In the genomic region with DNA sequence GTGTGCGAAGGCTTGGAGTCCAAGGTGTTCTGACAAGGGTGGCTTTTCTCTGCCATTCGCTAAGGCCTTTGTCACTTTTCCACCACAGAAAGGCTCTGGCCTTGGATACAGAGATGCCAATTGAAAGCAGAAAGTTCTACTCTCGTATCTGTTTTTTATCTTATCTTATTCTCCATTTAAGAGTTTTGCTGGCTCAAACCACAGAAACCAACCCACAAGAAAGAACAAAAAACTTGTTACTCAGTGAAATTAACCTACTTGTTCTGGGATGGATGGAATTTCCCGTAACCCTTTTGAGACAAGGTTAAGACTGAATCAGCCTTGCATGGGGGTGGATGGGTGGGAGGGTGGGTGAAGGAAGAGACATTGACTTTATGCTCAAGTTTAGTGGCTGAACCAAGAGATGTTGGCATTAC, we compare ENCODE assay signal across 1 cellular context.
TF ChIP-seq lines count a peak whose summit lies in the region.

No MANE protein-coding gene starts in this region.

TF ChIP-seq in GM23338, 12 proteins besides CTCF, POLR2A, EP300 and RAD21 (continued from another document):
- TF ChIP-seq, protein P1, sequence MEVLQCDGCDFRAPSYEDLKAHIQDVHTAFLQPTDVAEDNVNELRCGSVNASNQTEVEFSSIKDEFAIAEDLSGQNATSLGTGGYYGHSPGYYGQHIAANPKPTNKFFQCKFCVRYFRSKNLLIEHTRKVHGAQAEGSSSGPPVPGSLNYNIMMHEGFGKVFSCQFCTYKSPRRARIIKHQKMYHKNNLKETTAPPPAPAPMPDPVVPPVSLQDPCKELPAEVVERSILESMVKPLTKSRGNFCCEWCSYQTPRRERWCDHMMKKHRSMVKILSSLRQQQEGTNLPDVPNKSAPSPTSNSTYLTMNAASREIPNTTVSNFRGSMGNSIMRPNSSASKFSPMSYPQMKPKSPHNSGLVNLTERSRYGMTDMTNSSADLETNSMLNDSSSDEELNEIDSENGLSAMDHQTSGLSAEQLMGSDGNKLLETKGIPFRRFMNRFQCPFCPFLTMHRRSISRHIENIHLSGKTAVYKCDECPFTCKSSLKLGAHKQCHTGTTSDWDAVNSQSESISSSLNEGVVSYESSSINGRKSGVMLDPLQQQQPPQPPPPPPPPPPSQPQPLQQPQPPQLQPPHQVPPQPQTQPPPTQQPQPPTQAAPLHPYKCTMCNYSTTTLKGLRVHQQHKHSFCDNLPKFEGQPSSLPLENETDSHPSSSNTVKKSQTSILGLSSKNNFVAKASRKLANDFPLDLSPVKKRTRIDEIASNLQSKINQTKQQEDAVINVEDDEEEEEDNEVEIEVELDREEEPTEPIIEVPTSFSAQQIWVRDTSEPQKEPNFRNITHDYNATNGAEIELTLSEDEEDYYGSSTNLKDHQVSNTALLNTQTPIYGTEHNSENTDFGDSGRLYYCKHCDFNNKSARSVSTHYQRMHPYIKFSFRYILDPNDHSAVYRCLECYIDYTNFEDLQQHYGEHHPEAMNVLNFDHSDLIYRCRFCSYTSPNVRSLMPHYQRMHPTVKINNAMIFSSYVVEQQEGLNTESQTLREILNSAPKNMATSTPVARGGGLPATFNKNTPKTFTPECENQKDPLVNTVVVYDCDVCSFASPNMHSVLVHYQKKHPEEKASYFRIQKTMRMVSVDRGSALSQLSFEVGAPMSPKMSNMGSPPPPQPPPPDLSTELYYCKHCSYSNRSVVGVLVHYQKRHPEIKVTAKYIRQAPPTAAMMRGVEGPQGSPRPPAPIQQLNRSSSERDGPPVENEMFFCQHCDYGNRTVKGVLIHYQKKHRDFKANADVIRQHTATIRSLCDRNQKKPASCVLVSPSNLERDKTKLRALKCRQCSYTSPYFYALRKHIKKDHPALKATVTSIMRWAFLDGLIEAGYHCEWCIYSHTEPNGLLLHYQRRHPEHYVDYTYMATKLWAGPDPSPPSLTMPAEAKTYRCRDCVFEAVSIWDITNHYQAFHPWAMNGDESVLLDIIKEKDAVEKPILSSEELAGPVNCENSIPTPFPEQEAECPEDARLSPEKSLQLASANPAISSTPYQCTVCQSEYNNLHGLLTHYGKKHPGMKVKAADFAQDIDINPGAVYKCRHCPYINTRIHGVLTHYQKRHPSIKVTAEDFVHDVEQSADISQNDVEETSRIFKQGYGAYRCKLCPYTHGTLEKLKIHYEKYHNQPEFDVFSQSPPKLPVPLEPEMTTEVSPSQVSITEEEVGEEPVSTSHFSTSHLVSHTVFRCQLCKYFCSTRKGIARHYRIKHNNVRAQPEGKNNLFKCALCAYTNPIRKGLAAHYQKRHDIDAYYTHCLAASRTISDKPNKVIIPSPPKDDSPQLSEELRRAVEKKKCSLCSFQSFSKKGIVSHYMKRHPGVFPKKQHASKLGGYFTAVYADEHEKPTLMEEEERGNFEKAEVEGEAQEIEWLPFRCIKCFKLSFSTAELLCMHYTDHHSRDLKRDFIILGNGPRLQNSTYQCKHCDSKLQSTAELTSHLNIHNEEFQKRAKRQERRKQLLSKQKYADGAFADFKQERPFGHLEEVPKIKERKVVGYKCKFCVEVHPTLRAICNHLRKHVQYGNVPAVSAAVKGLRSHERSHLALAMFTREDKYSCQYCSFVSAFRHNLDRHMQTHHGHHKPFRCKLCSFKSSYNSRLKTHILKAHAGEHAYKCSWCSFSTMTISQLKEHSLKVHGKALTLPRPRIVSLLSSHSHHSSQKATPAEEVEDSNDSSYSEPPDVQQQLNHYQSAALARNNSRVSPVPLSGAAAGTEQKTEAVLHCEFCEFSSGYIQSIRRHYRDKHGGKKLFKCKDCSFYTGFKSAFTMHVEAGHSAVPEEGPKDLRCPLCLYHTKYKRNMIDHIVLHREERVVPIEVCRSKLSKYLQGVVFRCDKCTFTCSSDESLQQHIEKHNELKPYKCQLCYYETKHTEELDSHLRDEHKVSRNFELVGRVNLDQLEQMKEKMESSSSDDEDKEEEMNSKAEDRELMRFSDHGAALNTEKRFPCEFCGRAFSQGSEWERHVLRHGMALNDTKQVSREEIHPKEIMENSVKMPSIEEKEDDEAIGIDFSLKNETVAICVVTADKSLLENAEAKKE (CRISPR knock-in tag; IDR thresholded peaks at IDR 0.05) = no peak
- TF ChIP-seq STAT1 (IDR thresholded peaks at IDR 0.05; ENCODE audit: unreplicated experiment) (no peak), CREB1 (CRISPR knock-in tag; IDR thresholded peaks at IDR 0.05; ENCODE audit: low read depth) (no peak), ZNF331 (CRISPR knock-in tag; IDR thresholded peaks at IDR 0.05; ENCODE audit: low read depth) (no peak), NANOG (IDR thresholded peaks at IDR 0.05; ENCODE audit: borderline replicate concordance) (no peak), EZH2phosphoT487 (IDR thresholded peaks at IDR 0.05; ENCODE audit: unreplicated experiment) (no peak)
- TF ChIP-seq, protein P2, sequence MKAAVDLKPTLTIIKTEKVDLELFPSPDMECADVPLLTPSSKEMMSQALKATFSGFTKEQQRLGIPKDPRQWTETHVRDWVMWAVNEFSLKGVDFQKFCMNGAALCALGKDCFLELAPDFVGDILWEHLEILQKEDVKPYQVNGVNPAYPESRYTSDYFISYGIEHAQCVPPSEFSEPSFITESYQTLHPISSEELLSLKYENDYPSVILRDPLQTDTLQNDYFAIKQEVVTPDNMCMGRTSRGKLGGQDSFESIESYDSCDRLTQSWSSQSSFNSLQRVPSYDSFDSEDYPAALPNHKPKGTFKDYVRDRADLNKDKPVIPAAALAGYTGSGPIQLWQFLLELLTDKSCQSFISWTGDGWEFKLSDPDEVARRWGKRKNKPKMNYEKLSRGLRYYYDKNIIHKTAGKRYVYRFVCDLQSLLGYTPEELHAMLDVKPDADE (IDR thresholded peaks at IDR 0.05) = no peak
